Comparison of ENCODE assay signal across 8 cellular contexts in the genomic region with DNA sequence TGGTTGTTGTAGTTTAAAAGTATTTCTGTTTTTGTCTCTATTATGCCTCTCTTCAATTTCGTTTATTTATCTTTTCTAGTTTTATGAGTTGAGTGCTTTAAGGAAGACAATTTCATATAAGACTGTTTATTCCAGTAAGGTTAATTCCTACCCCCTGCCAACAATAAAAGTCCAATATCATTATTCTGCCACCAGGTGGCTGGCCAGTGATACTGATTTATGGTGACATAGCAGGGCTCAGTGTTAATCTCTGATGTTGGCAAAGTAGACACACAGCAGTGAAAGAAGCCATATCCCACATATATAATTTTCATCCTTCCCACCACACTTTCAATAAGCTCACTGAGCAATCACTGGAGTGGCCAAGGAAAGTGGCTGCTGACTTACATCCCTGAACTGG.
DNase-seq lines count a peak whose midpoint lies in the region; ATAC-seq and TF ChIP-seq lines count a peak whose summit lies in the region.

No MANE protein-coding gene starts in this region.

- no peak overlapping the region for H3K9ac ChIP-seq in HCT116 (ENCODE audit: low read length)

- peak; percentile 79 for TF ChIP-seq RAD21 in HCT116 (IDR thresholded peaks at IDR 0.05; ENCODE audit: low read depth)

- H4K20me1 ChIP-seq in HCT116 (ENCODE audit: insufficient read depth) = no peaks in the 10 kb centered on the region

- RAD21 ChIA-PET in HCT116 (lab: Charles Lee; ENCODE audit: low non-redundant PET in 1 of 2, low total read pairs in 2 of 2, uncharacterized antibody in 2 of 2, unreplicated experiment in 2 of 2) = no interaction called here

- ATAC-seq in HCT116 = peak; percentile 93

- CTCF ChIA-PET in HCT116 (lab: Charles Lee) = no interaction called here

- TF ChIP-seq CTCF in AG09319 (IDR thresholded peaks at IDR 0.05; ENCODE audit: low read depth, low read length) (peak; percentile 35), HCT116 (IDR thresholded peaks at IDR 0.05 in 2 of 3, conservative IDR thresholded peaks at IDR 0.05 in 1 of 3; ENCODE audit: borderline replicate concordance in 1 of 3, insufficient read depth in 1 of 3, low read depth in 2 of 3, low read length in 2 of 3) (peak; percentile 55 to 68 (median 59); a peak in 5 of 6 replicates), WERI-Rb-1 (IDR thresholded peaks at IDR 0.05; ENCODE audit: low read depth, low read length) (0 out of 2 replicates have a peak, but pooled peaks have one; percentile 7), dorsolateral prefrontal cortex (IDR thresholded peaks at IDR 0.05 in 54 of 56, conservative IDR thresholded peaks at IDR 0.05 in 2 of 56; ENCODE audit: low read depth in 1 of 56, partially characterized antibody in 56 of 56) (peak in 25 of 56 donors; percentile 8 to 35 (median 26))

- H3K27ac ChIP-seq in HCT116 (ENCODE audit: low read depth, low read length) (no peak overlapping the region), WERI-Rb-1 (no peak overlapping the region), dorsolateral prefrontal cortex (no peak overlapping the region)

- H3K4me1 ChIP-seq in HCT116 (ENCODE audit: control insufficient read depth in 1 of 2, insufficient read depth in 2 of 2, low read length in 2 of 2) = no peaks in the 10 kb centered on the region; a peak in 1 of 4 replicates

- H3K9me2 ChIP-seq in HCT116 (ENCODE audit: insufficient read depth) = no peaks in the 10 kb centered on the region

- H3K27me3 ChIP-seq in HCT116 (ENCODE audit: insufficient read depth, low read length) = no peaks in the 10 kb centered on the region
- peaks cover 3% of the 10 kb centered on the region for H3K27me3 ChIP-seq in WERI-Rb-1 (ENCODE audit: insufficient read depth, low read depth, severe bottlenecking)
- no peaks in the 10 kb centered on the region for H3K27me3 ChIP-seq in dorsolateral prefrontal cortex

- no peaks in the 10 kb centered on the region for H3K79me2 ChIP-seq in HCT116 (ENCODE audit: insufficient read depth, low read length)

- no peak for TF ChIP-seq POLR2A in HCT116 (IDR thresholded peaks at IDR 0.05; ENCODE audit: borderline replicate concordance, extremely low read depth, insufficient read depth, insufficient read length)

- H3K36me3 ChIP-seq in HCT116 (ENCODE audit: control insufficient read depth in 1 of 2, insufficient read depth in 2 of 2, low read length in 2 of 2) (no peaks in the 10 kb centered on the region), WERI-Rb-1 (no peaks in the 10 kb centered on the region)

- no peak overlapping the region for H3K4me3 ChIP-seq in HCT116 (replicated peaks in 1 of 2; ENCODE audit: low read depth in 1 of 2, low read length in 2 of 2)
- H3K4me3 ChIP-seq in WERI-Rb-1 (ENCODE audit: low read depth, low read length) = no peak overlapping the region
- no peak overlapping the region for H3K4me3 ChIP-seq in dorsolateral prefrontal cortex

- H2AFZ ChIP-seq in HCT116 (ENCODE audit: low read depth, low read length, poor library complexity, severe bottlenecking) = peak overlapping the region; percentile 76

- no TSS peak for BruUV-seq in HCT116 (replicated peaks; lab: Mats Ljungman, UMichigan)

- no peak overlapping the region for H3K4me2 ChIP-seq in HCT116 (ENCODE audit: low read length)

- intact Hi-C loops in HCT116 (cut with micrococcal nuclease) (loop anchor here (1.0 kb wide), 2 partner anchors 313 to 486 kb away; no protein-coding TSS in a partner anchor), dorsolateral prefrontal cortex (cut with DNase I) (no loop called here)

- POLR2A ChIA-PET in HCT116 (lab: Charles Lee) = no interaction called here

- no peak for DNase-seq in AG09319 (ENCODE audit: extremely low read depth, low read depth)
- DNase-seq in HCT116 (ENCODE audit: low read depth, low spot score) = peak; percentile 43
- DNase-seq in WERI-Rb-1 = peak; percentile 15
- peak; percentile 27 for DNase-seq in kidney glomerular epithelial cell (lab: John Stamatoyannopoulos, UW)
- no peak for DNase-seq in NCI-H128 (lab: John Stamatoyannopoulos, UW; ENCODE audit: unreplicated experiment)
- no peak for DNase-seq in NCI-H146 treated with DMSO at 0.1 percent for 48 hours (lab: John Stamatoyannopoulos, UW; ENCODE audit: unreplicated experiment)
- no peak for DNase-seq in COR-L47 (lab: John Stamatoyannopoulos, UW)
- no peak for DNase-seq in dorsolateral prefrontal cortex

- H3K9me3 ChIP-seq in HCT116 (ENCODE audit: control insufficient read depth in 1 of 2, insufficient read depth in 1 of 2, low read depth in 1 of 2, low read length in 2 of 2) = no peaks in the 10 kb centered on the region
- peaks cover 2% of the 10 kb centered on the region for H3K9me3 ChIP-seq in WERI-Rb-1 (ENCODE audit: severe bottlenecking)

TF ChIP-seq in HCT116, 20 proteins besides CTCF, POLR2A, EP300 and RAD21:
- TF ChIP-seq ATF3 (IDR thresholded peaks at IDR 0.05) = no peak

Comparison
In these comparisons a context has a peak if more than half of its experiments do, and no peak if none do; other contexts are left out.
1. DNase-seq: peak in HCT116 (single experiment), WERI-Rb-1 (single experiment) and kidney glomerular epithelial cell (single experiment); none in AG09319 (single experiment), NCI-H128 (single experiment), NCI-H146 treated with DMSO at 0.1 percent for 48 hours (single experiment), COR-L47 (single experiment) and dorsolateral prefrontal cortex (0 of 10).